Comparison of ENCODE assay signal across 9 cellular contexts in genomic region chr5:139474815-139475791, GRCh38. TPM values are rescaled to one million over a fixed set of nuclear protein-coding genes. Genes with fewer than 3 reads are reported as not detected.
DNase-seq lines count a peak whose midpoint lies in the region; ATAC-seq and TF ChIP-seq lines count a peak whose summit lies in the region.
"Had no signal": no experiment of that assay in that cellular context is flagged by ENCODE, and none has a peak within 500 bp of the region (broad histone marks: within the 10 kb centered on the region; RNA-seq: fewer than 3 reads in every experiment).

No MANE protein-coding gene starts in this region.

- H2AFZ ChIP-seq in GM23338, result no peak overlapping the region

- H3K4me3 ChIP-seq in naive thymus-derived CD4-positive, alpha-beta T cell (ENCODE audit: low read length), result peak overlapping the region; percentile 42
- no peak overlapping the region for H3K4me3 ChIP-seq in GM23338

- H3K4me1 Mint-ChIP-seq in brain, result peaks cover 43% of the 10 kb centered on the region
- H3K4me1 Mint-ChIP-seq in naive thymus-derived CD4-positive, alpha-beta T cell, result peaks cover 60 to 92% (median 80%) of the 10 kb centered on the region in 7 donors
- peaks cover 29% of the 10 kb centered on the region for H3K4me1 Mint-ChIP-seq in GM23338

- H3K4me3 Mint-ChIP-seq in brain (no peak overlapping the region), GM23338 (no peak overlapping the region)
- peak overlapping the region; percentile 49 to 97 (median 68) for H3K4me3 Mint-ChIP-seq in naive thymus-derived CD4-positive, alpha-beta T cell

- no peak overlapping the region for H3K4me2 ChIP-seq in GM23338

- peaks cover 37 to 76% of the 10 kb centered on the region in 2 donors for H3K4me1 ChIP-seq in naive thymus-derived CD4-positive, alpha-beta T cell (ENCODE audit: control insufficient read depth in 2 of 2, insufficient read depth in 2 of 2, low read length in 2 of 2)
- H3K4me1 ChIP-seq in GM23338 (ENCODE audit: insufficient read depth), result peaks cover 17% of the 10 kb centered on the region

- peak; percentile 74 for ATAC-seq in naive thymus-derived CD4-positive, alpha-beta T cell
- ATAC-seq in GM23338, result no peak
- ATAC-seq in HG03432 (IDR thresholded peaks at IDR 0.05; ENCODE audit: unreplicated experiment), result no peak
- no peak for ATAC-seq in HG03469 (IDR thresholded peaks at IDR 0.05; ENCODE audit: unreplicated experiment)

- POLR2A ChIA-PET in naive thymus-derived CD4-positive, alpha-beta T cell (lab: Charles Lee), result interaction anchor here (0.6 to 8.4 kb wide), 10 partner anchors 7 to 42 kb away, joined by 4 to 83 read pairs (median 4); partner anchors contain the start of genes DNAJC18, ECSCR and STING1

- TF ChIP-seq CTCF in brain (conservative IDR thresholded peaks at IDR 0.05) (no peak), GM23338 (conservative IDR thresholded peaks at IDR 0.05; ENCODE audit: low read depth in 2 of 2) (no peak)

- intact Hi-C loops in naive thymus-derived CD4-positive, alpha-beta T cell (cut with micrococcal nuclease), result loop anchor here (1.0 to 5.0 kb wide), 4 partner anchors 7 to 52 kb away; partner anchors contain the start of genes DNAJC18 (in 1 of the 2) and STING1 (in 1 of the 2)

- H3F3A ChIP-seq in GM23338 (replicated peaks; ENCODE audit: low read depth), result no peaks in the 10 kb centered on the region

- no peaks in the 10 kb centered on the region for H3K9me2 ChIP-seq in GM23338 (ENCODE audit: insufficient read depth)

- CTCF ChIA-PET in naive thymus-derived CD4-positive, alpha-beta T cell (lab: Charles Lee), result interaction anchor here (0.6 to 2.1 kb wide), 4 partner anchors 35 to 300 kb away, joined by 3 to 7 read pairs (median 4); no protein-coding TSS in a partner anchor

- H3K79me2 ChIP-seq in GM23338 (replicated peaks; ENCODE audit: insufficient read depth), result no peaks in the 10 kb centered on the region

- H3K36me3 ChIP-seq in naive thymus-derived CD4-positive, alpha-beta T cell (ENCODE audit: control insufficient read depth in 2 of 3, insufficient read depth in 3 of 3, low read length in 3 of 3), result peaks cover 4 to 35% (median 12%) of the 10 kb centered on the region in 3 experiments
- no peaks in the 10 kb centered on the region for H3K36me3 ChIP-seq in GM23338 (ENCODE audit: insufficient read depth)

- H3K27ac Mint-ChIP-seq in brain (peak overlapping the region in 3 of 5 experiments; percentile 15 to 70 (median 59)), GM23338 (no peak overlapping the region)
- peak overlapping the region; percentile 30 to 98 (median 88) for H3K27ac Mint-ChIP-seq in naive thymus-derived CD4-positive, alpha-beta T cell

- no peaks in the 10 kb centered on the region for H3K27me3 ChIP-seq in naive thymus-derived CD4-positive, alpha-beta T cell (ENCODE audit: control insufficient read depth in 2 of 2, insufficient read depth in 2 of 2, low read length in 2 of 2)
- no peaks in the 10 kb centered on the region for H3K27me3 ChIP-seq in GM23338 (ENCODE audit: insufficient read depth)

- H3K9me3 Mint-ChIP-seq in brain (no peaks in the 10 kb centered on the region), GM23338 (no peaks in the 10 kb centered on the region)
- H3K9me3 Mint-ChIP-seq in naive thymus-derived CD4-positive, alpha-beta T cell, result no peaks in the 10 kb centered on the region

- no peaks in the 10 kb centered on the region for H4K20me1 ChIP-seq in GM23338 (replicated peaks; ENCODE audit: insufficient read depth)

- H3K9me3 ChIP-seq in naive thymus-derived CD4-positive, alpha-beta T cell (ENCODE audit: control insufficient read depth in 2 of 3, low read length in 3 of 3), result no peaks in the 10 kb centered on the region

- DNase-seq in DMS 273 (lab: John Stamatoyannopoulos, UW; ENCODE audit: unreplicated experiment), result peak; percentile 93
- peak; percentile 76 for DNase-seq in NCI-H187 treated with DMSO at 0.1 percent for 48 hours (lab: John Stamatoyannopoulos, UW)
- DNase-seq in naive thymus-derived CD4-positive, alpha-beta T cell, result peak in 4 of 9 donors; percentile 40 to 48 (median 44)
- no peak for DNase-seq in HT-29 (ENCODE audit: low spot score)
- DNase-seq in GM23338 (ENCODE audit: low spot score), result no peak

- H3K36me3 Mint-ChIP-seq in brain (no peaks in the 10 kb centered on the region), GM23338 (ENCODE audit: low read depth) (no peaks in the 10 kb centered on the region; the same call in 2 of the 3 replicates)
- peaks cover 0 to 29% (median 20%) of the 10 kb centered on the region in 5 donors for H3K36me3 Mint-ChIP-seq in naive thymus-derived CD4-positive, alpha-beta T cell

- peak overlapping the region; percentile 64 for H3K27ac ChIP-seq in naive thymus-derived CD4-positive, alpha-beta T cell (ENCODE audit: low read depth, low read length)
- H3K27ac ChIP-seq in GM23338 (ENCODE audit: low read depth), result no peak overlapping the region

- H3K27me3 Mint-ChIP-seq in brain (peaks cover 14% of the 10 kb centered on the region), GM23338 (ENCODE audit: insufficient read depth, low read depth, poor library complexity) (peaks cover 25% of the 10 kb centered on the region)
- no peaks in the 10 kb centered on the region for H3K27me3 Mint-ChIP-seq in naive thymus-derived CD4-positive, alpha-beta T cell

TF ChIP-seq in GM23338, 12 proteins besides CTCF, POLR2A, EP300 and RAD21 (continues in another document):
- no peak for TF ChIP-seq EZH2 (IDR thresholded peaks at IDR 0.05; ENCODE audit: low read depth, unreplicated experiment)
- no peak for TF ChIP-seq POLR2AphosphoS5 (IDR thresholded peaks at IDR 0.05; ENCODE audit: low read depth)
- no peak for TF ChIP-seq ZNF114 (CRISPR knock-in tag; IDR thresholded peaks at IDR 0.05)
- no peak for TF ChIP-seq NANOG (IDR thresholded peaks at IDR 0.05; ENCODE audit: borderline replicate concordance)
- no peak for TF ChIP-seq JUNB (IDR thresholded peaks at IDR 0.05; ENCODE audit: unreplicated experiment)

RNA-seq across cellular contexts. Expression of gene SMIM33, which starts 4.3 kb away (rescaled TPM):
- polyA plus RNA-seq in brain (ENCODE audit: insufficient read depth, low read depth, low replicate concordance) (not detected), GM23338 (2016; fragmentation: Nextera tagmentation; extraction: Ambion mirVana) (not detected in 2 replicates)
- under 1 TPM in 3 of 5 experiments, not detected in 2; 0.14 to 0.99 (median 0.27) TPM for total RNA-seq in naive thymus-derived CD4-positive, alpha-beta T cell
- polyA plus RNA-seq in naive thymus-derived CD4-positive, alpha-beta T cell, result under 1 TPM; 0.09 to 0.64 TPM
- 0.05 TPM in 1 of 2 replicates, not detected in the other for total RNA-seq in HT-29 (2014; rRNA removed; shearing (Covaris generic))
- total RNA-seq in GM23338 (2014; rRNA removed; shearing (Covaris generic)), result not detected in 2 replicates
- total RNA-seq: SK-MEL-5 had no signal

RNA-seq across cellular contexts. Expression of gene STING1, which starts 7.5 kb away (rescaled TPM):
- polyA plus RNA-seq in brain (ENCODE audit: insufficient read depth, low read depth, low replicate concordance) (12.9 TPM), GM23338 (2016; fragmentation: Nextera tagmentation; extraction: Ambion mirVana) (0.30 and 0.66 TPM in 2 replicates)
- total RNA-seq in naive thymus-derived CD4-positive, alpha-beta T cell, result 100 to 1,000 TPM; 124 to 213 (median 130) TPM
- 100 to 1,000 TPM in 1 of 2 donors, 10 to 100 TPM in 1; 84.6 to 150 TPM for polyA plus RNA-seq in naive thymus-derived CD4-positive, alpha-beta T cell
- 19.1 and 26.1 TPM in 2 replicates for total RNA-seq in HT-29 (2014; rRNA removed; shearing (Covaris generic))
- total RNA-seq in GM23338 (2014; rRNA removed; shearing (Covaris generic)), result 0.39 TPM in 1 of 2 replicates, not detected in the other

RNA-seq across cellular contexts. Expression of gene ECSCR, which starts 12.6 kb away (rescaled TPM):
- polyA plus RNA-seq in brain (ENCODE audit: insufficient read depth, low read depth, low replicate concordance), result 10.6 TPM
- total RNA-seq in naive thymus-derived CD4-positive, alpha-beta T cell, result under 1 TPM in 3 of 5 experiments, not detected in 2; 0.37 to 0.73 (median 0.38) TPM
- under 1 TPM in 1 of 2 donors, not detected in 1; 0.19 TPM for polyA plus RNA-seq in naive thymus-derived CD4-positive, alpha-beta T cell
- total RNA-seq in HT-29 (2014; rRNA removed; shearing (Covaris generic)), result not detected in 2 replicates
- total RNA-seq in GM23338 (2014; rRNA removed; shearing (Covaris generic)), result 1.2 and 2.2 TPM in 2 replicates
- polyA plus RNA-seq in GM23338 (2016; fragmentation: Nextera tagmentation; extraction: Ambion mirVana), result 2.5 and 2.6 TPM in 2 replicates
- total RNA-seq: SK-MEL-5 had no signal

RNA-seq across cellular contexts. Expression of gene DNAJC18, which starts 35.8 kb away (rescaled TPM):
- polyA plus RNA-seq in brain (ENCODE audit: insufficient read depth, low read depth, low replicate concordance) (31.0 TPM), GM23338 (2016; fragmentation: Nextera tagmentation; extraction: Ambion mirVana) (13.4 and 15.1 TPM in 2 replicates)
- 1 to 10 TPM; 2.2 to 9.7 (median 4.9) TPM for total RNA-seq in naive thymus-derived CD4-positive, alpha-beta T cell
- 1 to 10 TPM; 3.8 to 6.8 TPM for polyA plus RNA-seq in naive thymus-derived CD4-positive, alpha-beta T cell
- 0.44 and 0.81 TPM in 2 replicates for total RNA-seq in HT-29 (2014; rRNA removed; shearing (Covaris generic))
- total RNA-seq in GM23338 (2014; rRNA removed; shearing (Covaris generic)), result 14.2 and 18.9 TPM in 2 replicates

Comparison
In these comparisons a context has a peak if more than half of its experiments do, and no peak if none do; other contexts are left out.
1. DNase-seq: peak in DMS 273 (single experiment) and NCI-H187 treated with DMSO at 0.1 percent for 48 hours (single experiment); none in HT-29 (single experiment) and GM23338 (single experiment).
2. H3K4me3 Mint-ChIP-seq: peak in naive thymus-derived CD4-positive, alpha-beta T cell (10 of 10); none in brain (0 of 5) and GM23338 (single experiment).
3. RNA of gene STING1, which starts 7.5 kb away (total RNA-seq): 124 to 213 TPM in naive thymus-derived CD4-positive, alpha-beta T cell and 19.1 to 26.1 TPM in HT-29; 0.39 TPM in GM23338; every median in the first group is over 10 times any median in the second.